ENCODE assay signal across 23 cellular contexts in the genomic region with DNA sequence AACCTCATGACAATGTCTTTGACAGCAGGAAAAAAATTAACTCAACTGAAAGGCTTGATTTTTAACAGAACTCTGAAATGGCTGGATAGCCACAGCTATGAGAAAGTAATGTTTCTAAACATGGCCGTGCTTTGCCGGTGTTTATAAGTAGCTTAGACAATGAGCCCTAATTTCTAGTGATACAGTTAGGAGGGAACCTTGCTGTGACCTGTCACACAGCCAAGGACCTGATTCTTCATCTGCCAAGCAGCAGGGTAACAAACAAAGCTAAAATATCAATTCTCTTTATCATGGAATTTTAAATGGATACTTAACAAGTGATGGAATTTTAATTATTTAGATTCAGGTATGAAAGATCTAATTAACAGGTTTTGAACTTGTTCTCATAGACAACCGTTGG.
"Had no signal": no experiment of that assay in that cellular context is flagged by ENCODE, and none has a peak within 500 bp of the region (broad histone marks: within the 10 kb centered on the region; RNA-seq: fewer than 3 reads in every experiment).

No MANE protein-coding gene starts in this region.

- H3K4me3 Mint-ChIP-seq: activated B cell treated with CpG ODN at 0.5 μM for 24 hours; activated CD4-positive, alpha-beta T cell treated with anti-CD3 and anti-CD28 coated beads, Interleukin-2, amount 10 ng/mL, durations not matched to agents 24 days and 14 days; activated CD8-positive, alpha-beta T cell treated with anti-CD3 and anti-CD28 coated beads, Interleukin-2, amount 10 ng/mL, durations not matched to agents 7 days and 5 days; activated naive CD8-positive, alpha-beta T cell; activated T-cell treated with anti-CD3 and anti-CD28 coated beads, Interleukin-2, amount 50 U/mL, for 72 hours; central memory CD8-positive, alpha-beta T cell; dendritic cell treated with granulocyte-macrophage colony-stimulating factor and Interleukin-4, amounts not matched to agents 40 ng/mL and 50 ng/mL, for 4 days; effector memory CD8-positive, alpha-beta T cell; natural killer cell; stimulated activated naive CD8-positive, alpha-beta T cell treated with anti-CD3 and anti-CD28 coated beads, Interleukin-15, amount 100 ng/mL, for 72 hours had no signal

- H3K36me3 ChIP-seq: brain microvascular endothelial cell, spleen, upper lobe of right lung had no signal

- H3K27me3 Mint-ChIP-seq: activated CD4-positive, alpha-beta T cell treated with anti-CD3 and anti-CD28 coated beads, Interleukin-2, amount 10 ng/mL, durations not matched to agents 24 days and 14 days; activated naive CD8-positive, alpha-beta T cell; central memory CD8-positive, alpha-beta T cell; dendritic cell treated with granulocyte-macrophage colony-stimulating factor and Interleukin-4, amounts not matched to agents 40 ng/mL and 50 ng/mL, for 4 days; stimulated activated naive CD8-positive, alpha-beta T cell treated with anti-CD3 and anti-CD28 coated beads, Interleukin-15, amount 100 ng/mL, for 72 hours had no signal

- H3K36me3 Mint-ChIP-seq: natural killer cell had no signal

- H3K27me3 ChIP-seq: brain microvascular endothelial cell, sigmoid colon, spleen, upper lobe of right lung had no signal

- H3K27ac Mint-ChIP-seq: activated B cell treated with CpG ODN at 0.5 μM for 24 hours; activated CD4-positive, alpha-beta T cell treated with anti-CD3 and anti-CD28 coated beads, Interleukin-2, amount 10 ng/mL, durations not matched to agents 24 days and 14 days; activated CD8-positive, alpha-beta T cell treated with anti-CD3 and anti-CD28 coated beads, Interleukin-2, amount 10 ng/mL, durations not matched to agents 7 days and 5 days; activated naive CD8-positive, alpha-beta T cell; activated T-cell treated with anti-CD3 and anti-CD28 coated beads, Interleukin-2, amount 50 U/mL, for 72 hours; dendritic cell treated with granulocyte-macrophage colony-stimulating factor and Interleukin-4, amounts not matched to agents 40 ng/mL and 50 ng/mL, for 4 days; effector memory CD8-positive, alpha-beta T cell; natural killer cell; stimulated activated naive CD8-positive, alpha-beta T cell treated with anti-CD3 and anti-CD28 coated beads, Interleukin-15, amount 100 ng/mL, for 72 hours had no signal

- H3K9me3 ChIP-seq: sigmoid colon, spleen, upper lobe of right lung had no signal

- H3K4me1 ChIP-seq: spleen, upper lobe of right lung had no signal

- H3K4me1 Mint-ChIP-seq: activated B cell treated with CpG ODN at 0.5 μM for 24 hours; activated CD4-positive, alpha-beta T cell treated with anti-CD3 and anti-CD28 coated beads, Interleukin-2, amount 10 ng/mL, durations not matched to agents 24 days and 14 days; central memory CD8-positive, alpha-beta T cell; natural killer cell; stimulated activated naive CD8-positive, alpha-beta T cell treated with anti-CD3 and anti-CD28 coated beads, Interleukin-15, amount 100 ng/mL, for 72 hours had no signal

- ATAC-seq: activated CD8-positive, alpha-beta T cell treated with anti-CD3 and anti-CD28 coated beads, Interleukin-2, amount 10 ng/mL, durations not matched to agents 7 days and 5 days; activated T-cell treated with anti-CD3 and anti-CD28 coated beads, Interleukin-2, amount 50 U/mL, for 72 hours; effector memory CD8-positive, alpha-beta T cell; left ventricle myocardium superior; natural killer cell; stimulated activated naive CD8-positive, alpha-beta T cell treated with anti-CD3 and anti-CD28 coated beads, Interleukin-15, amount 100 ng/mL, for 72 hours; upper lobe of right lung had no signal

- H3K9me3 Mint-ChIP-seq: activated B cell treated with CpG ODN at 0.5 μM for 24 hours; activated CD4-positive, alpha-beta T cell treated with anti-CD3 and anti-CD28 coated beads, Interleukin-2, amount 10 ng/mL, durations not matched to agents 24 days and 14 days; activated T-cell treated with anti-CD3 and anti-CD28 coated beads, Interleukin-2, amount 50 U/mL, for 72 hours; central memory CD8-positive, alpha-beta T cell; dendritic cell treated with granulocyte-macrophage colony-stimulating factor and Interleukin-4, amounts not matched to agents 40 ng/mL and 50 ng/mL, for 4 days; effector memory CD8-positive, alpha-beta T cell; natural killer cell; stimulated activated naive CD8-positive, alpha-beta T cell treated with anti-CD3 and anti-CD28 coated beads, Interleukin-15, amount 100 ng/mL, for 72 hours had no signal

- DNase-seq: activated B cell treated with CpG ODN at 0.5 μM for 24 hours; activated CD4-positive, alpha-beta T cell treated with anti-CD3 and anti-CD28 coated beads, Interleukin-2, amount 10 ng/mL, durations not matched to agents 24 days and 14 days; activated CD8-positive, alpha-beta memory T cell treated with anti-CD3 and anti-CD28 coated beads, Interleukin-2, amount 50 U/mL, for 4 hours; activated CD8-positive, alpha-beta T cell treated with anti-CD3 and anti-CD28 coated beads, Interleukin-2, amount 10 ng/mL, durations not matched to agents 7 days and 5 days; activated gamma-delta T cell; activated T-cell treated with anti-CD3 and anti-CD28 coated beads, Interleukin-2, amount 50 U/mL, for 72 hours; amniotic stem cell; brain microvascular endothelial cell; effector memory CD8-positive, alpha-beta T cell; left ventricle myocardium superior; mesenchymal stem cell; natural killer cell; posterior cingulate gyrus; sigmoid colon; spleen; stimulated activated CD4-positive, alpha-beta T cell treated with anti-CD3 and anti-CD28 coated beads, Interleukin-1b, Interleukin-23, amount 100 ng/mL, for 48 hours; stimulated activated naive CD8-positive, alpha-beta T cell treated with anti-CD3 and anti-CD28 coated beads, Interleukin-15, amount 100 ng/mL, for 72 hours; SW 1271; upper lobe of right lung had no signal

- H3K27ac ChIP-seq: brain microvascular endothelial cell, epithelial cell of prostate, spleen, upper lobe of right lung had no signal

- H3K4me3 ChIP-seq: sigmoid colon, spleen, upper lobe of right lung had no signal
